Comparison of ENCODE assay signal across 43 cellular contexts in the genomic region with DNA sequence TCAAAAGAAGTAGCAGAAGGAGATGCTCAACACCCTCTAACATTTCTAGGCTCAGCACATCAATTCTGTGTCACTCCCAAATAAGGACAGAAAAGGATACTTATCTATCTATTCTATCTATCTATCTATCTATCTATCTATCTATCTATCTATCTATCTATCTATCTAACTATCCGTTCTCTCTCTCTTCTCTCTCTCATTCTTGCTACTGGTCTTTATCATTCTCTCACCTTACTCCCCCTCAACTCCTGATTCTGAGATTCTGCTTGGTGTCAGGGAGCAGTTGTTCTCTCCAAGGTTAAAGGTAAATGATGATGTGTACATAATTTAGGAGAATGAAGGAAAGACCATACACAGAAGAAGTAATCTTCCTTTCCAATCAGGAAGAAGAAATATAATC. TPM values are rescaled to one million over a fixed set of nuclear protein-coding genes. Genes with fewer than 3 reads are reported as not detected.
"Had no signal": no experiment of that assay in that cellular context is flagged by ENCODE, and none has a peak within 500 bp of the region (broad histone marks: within the 10 kb centered on the region; RNA-seq: fewer than 3 reads in every experiment).

A gene with protein sequence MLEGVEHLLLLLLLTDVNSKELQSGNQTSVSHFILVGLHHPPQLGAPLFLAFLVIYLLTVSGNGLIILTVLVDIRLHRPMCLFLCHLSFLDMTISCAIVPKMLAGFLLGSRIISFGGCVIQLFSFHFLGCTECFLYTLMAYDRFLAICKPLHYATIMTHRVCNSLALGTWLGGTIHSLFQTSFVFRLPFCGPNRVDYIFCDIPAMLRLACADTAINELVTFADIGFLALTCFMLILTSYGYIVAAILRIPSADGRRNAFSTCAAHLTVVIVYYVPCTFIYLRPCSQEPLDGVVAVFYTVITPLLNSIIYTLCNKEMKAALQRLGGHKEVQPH (minus strand): TSS at position 43 of the 400 bp plus-strand sequence. CDS start 0 bp downstream, at position 43.

- H3K27me3 Mint-ChIP-seq: activated naive CD4-positive, alpha-beta T cell treated with anti-CD3 and anti-CD28 coated beads, Interleukin-2, amount 10 ng/mL, durations not matched to agents 7 days and 5 days; activated naive CD4-positive, alpha-beta T cell treated with anti-CD3 and anti-CD28 coated beads, Interleukin-2, amount 50 U/mL, for 24 hours; activated naive CD8-positive, alpha-beta T cell; activated naive CD8-positive, alpha-beta T cell treated with anti-CD3 and anti-CD28 coated beads for 36 hours; activated naive CD8-positive, alpha-beta T cell treated with anti-CD3 and anti-CD28 coated beads, Interleukin-2, amount 10 ng/mL, durations not matched to agents 7 days and 5 days; activated T-helper 17 cell treated with anti-CD3 and anti-CD28 coated beads, Interleukin-2, amount 50 U/mL, for 72 hours; central memory CD8-positive, alpha-beta T cell had no signal

- H3K4me3 ChIP-seq: adrenal gland, ascending aorta, body of pancreas, breast epithelium, cardiac muscle cell had no signal

- H3K36me3 Mint-ChIP-seq: activated naive CD4-positive, alpha-beta T cell treated with anti-CD3 and anti-CD28 coated beads, Interleukin-2, amount 10 ng/mL, durations not matched to agents 7 days and 5 days; activated naive CD4-positive, alpha-beta T cell treated with anti-CD3 and anti-CD28 coated beads, Interleukin-2, amount 50 U/mL, for 24 hours; activated naive CD4-positive, alpha-beta T cell treated with anti-CD3 and anti-CD28 coated beads, Interleukin-2, amount 50 U/mL, for 72 hours; activated naive CD8-positive, alpha-beta T cell; activated naive CD8-positive, alpha-beta T cell treated with anti-CD3 and anti-CD28 coated beads for 36 hours; activated naive CD8-positive, alpha-beta T cell treated with anti-CD3 and anti-CD28 coated beads, Interleukin-2, amount 10 ng/mL, durations not matched to agents 7 days and 5 days; brain had no signal

- DNase-seq: activated effector memory CD4-positive, alpha-beta T cell treated with anti-CD3 and anti-CD28 coated beads, Interleukin-2, amount 50 U/mL, for 16 hours; activated effector memory CD4-positive, alpha-beta T cell treated with Interleukin-2 at 50 U/mL for 16 hours; activated gamma-delta T cell; activated gamma-delta T cell treated with Interleukin-2 at 50 U/mL for 16 hours; activated naive CD4-positive, alpha-beta T cell; activated naive CD4-positive, alpha-beta T cell treated with anti-CD3 and anti-CD28 coated beads for 36 hours; activated naive CD4-positive, alpha-beta T cell treated with anti-CD3 and anti-CD28 coated beads, Interleukin-2, amount 10 ng/mL, durations not matched to agents 7 days and 5 days; activated naive CD4-positive, alpha-beta T cell treated with anti-CD3 and anti-CD28 coated beads, Interleukin-2, amount 50 U/mL, for 16 hours; activated naive CD4-positive, alpha-beta T cell treated with Interleukin-2 at 50 U/mL for 16 hours; activated naive CD8-positive, alpha-beta T cell treated with anti-CD3 and anti-CD28 coated beads for 36 hours; activated naive CD8-positive, alpha-beta T cell treated with anti-CD3 and anti-CD28 coated beads, Interleukin-2, amount 10 ng/mL, durations not matched to agents 7 days and 5 days; activated naive CD8-positive, alpha-beta T cell treated with anti-CD3 and anti-CD28 coated beads, Interleukin-2, amount 50 U/mL, for 24 hours; activated T-cell treated with anti-CD3 and anti-CD28 coated beads for 4 hours; activated T-cell treated with anti-CD3 and anti-CD28 coated beads, Interleukin-2, amount 50 U/mL, for 1 hour; activated T-cell treated with anti-CD3 and anti-CD28 coated beads, Interleukin-2, amount 50 U/mL, for 24 hours; activated T-cell treated with anti-CD3 and anti-CD28 coated beads, Interleukin-2, amount 50 U/mL, for 4 hours; activated T-cell treated with anti-CD3 and anti-CD28 coated beads, Interleukin-2, amount 50 U/mL, for 48 hours; activated T-cell treated with anti-CD3 and anti-CD28 coated beads, Interleukin-2, amount 50 U/mL, for 72 hours; adrenal gland; amniotic stem cell; amygdala; anterior cingulate cortex; aorta; body of pancreas; brain microvascular endothelial cell; caudate nucleus; central memory CD4-positive, alpha-beta T cell; cerebellar nuclear complex had no signal

- H3K9me3 ChIP-seq: adrenal gland, ascending aorta, body of pancreas, breast epithelium had no signal

- H3K9me3 Mint-ChIP-seq: activated naive CD4-positive, alpha-beta T cell treated with anti-CD3 and anti-CD28 coated beads for 36 hours; activated naive CD4-positive, alpha-beta T cell treated with anti-CD3 and anti-CD28 coated beads, Interleukin-2, amount 10 ng/mL, durations not matched to agents 7 days and 5 days; activated naive CD4-positive, alpha-beta T cell treated with anti-CD3 and anti-CD28 coated beads, Interleukin-2, amount 50 U/mL, for 24 hours; activated naive CD4-positive, alpha-beta T cell treated with anti-CD3 and anti-CD28 coated beads, Interleukin-2, amount 50 U/mL, for 72 hours; activated naive CD8-positive, alpha-beta T cell treated with anti-CD3 and anti-CD28 coated beads for 36 hours; activated naive CD8-positive, alpha-beta T cell treated with anti-CD3 and anti-CD28 coated beads, Interleukin-2, amount 50 U/mL, for 24 hours; activated T-cell treated with anti-CD3 and anti-CD28 coated beads, Interleukin-2, amount 50 U/mL, for 24 hours; activated T-cell treated with anti-CD3 and anti-CD28 coated beads, Interleukin-2, amount 50 U/mL, for 4 hours; activated T-cell treated with anti-CD3 and anti-CD28 coated beads, Interleukin-2, amount 50 U/mL, for 72 hours; activated T-helper 1 cell treated with anti-CD3 and anti-CD28 coated beads, Interleukin-12 subunit alpha, Interleukin-12 subunit beta, Interleukin-2, Interleukin-4 antibody, amounts not matched to agents 30 ng/mL and 10 ng/mL and 1 ng/mL, durations not matched to agents 14 hours and 24 hours and 36 hours; activated T-helper 17 cell treated with anti-CD3 and anti-CD28 coated beads, Interleukin-2, amount 50 U/mL, for 72 hours; activated T-helper 2 cell treated with anti-CD3 and anti-CD28 coated beads, Interferon-gamma antibody, Interleukin-2, Interleukin-4, amounts not matched to agents 10 μg/mL and 5 μg/mL and 100 μg/mL, durations not matched to agents 14 hours and 24 hours and 36 hours; brain; central memory CD8-positive, alpha-beta T cell had no signal

- H3K27ac Mint-ChIP-seq: activated naive CD4-positive, alpha-beta T cell treated with anti-CD3 and anti-CD28 coated beads for 36 hours; activated naive CD4-positive, alpha-beta T cell treated with anti-CD3 and anti-CD28 coated beads, Interleukin-2, amount 10 ng/mL, durations not matched to agents 7 days and 5 days; activated naive CD4-positive, alpha-beta T cell treated with anti-CD3 and anti-CD28 coated beads, Interleukin-2, amount 50 U/mL, for 24 hours; activated naive CD4-positive, alpha-beta T cell treated with anti-CD3 and anti-CD28 coated beads, Interleukin-2, amount 50 U/mL, for 72 hours; activated naive CD8-positive, alpha-beta T cell; activated naive CD8-positive, alpha-beta T cell treated with anti-CD3 and anti-CD28 coated beads for 36 hours; activated naive CD8-positive, alpha-beta T cell treated with anti-CD3 and anti-CD28 coated beads, Interleukin-2, amount 10 ng/mL, durations not matched to agents 7 days and 5 days; activated naive CD8-positive, alpha-beta T cell treated with anti-CD3 and anti-CD28 coated beads, Interleukin-2, amount 50 U/mL, for 24 hours; activated T-cell treated with anti-CD3 and anti-CD28 coated beads, Interleukin-2, amount 50 U/mL, for 24 hours; activated T-cell treated with anti-CD3 and anti-CD28 coated beads, Interleukin-2, amount 50 U/mL, for 72 hours; activated T-helper 1 cell treated with anti-CD3 and anti-CD28 coated beads, Interleukin-12 subunit alpha, Interleukin-12 subunit beta, Interleukin-2, Interleukin-4 antibody, amounts not matched to agents 30 ng/mL and 10 ng/mL and 1 ng/mL, durations not matched to agents 14 hours and 24 hours and 36 hours; activated T-helper 17 cell treated with anti-CD3 and anti-CD28 coated beads, Interleukin-2, amount 50 U/mL, for 72 hours; activated T-helper 2 cell treated with anti-CD3 and anti-CD28 coated beads, Interferon-gamma antibody, Interleukin-2, Interleukin-4, amounts not matched to agents 10 μg/mL and 5 μg/mL and 100 μg/mL, durations not matched to agents 14 hours and 24 hours and 36 hours; brain had no signal

- H3K27ac ChIP-seq: adrenal gland, ascending aorta, body of pancreas, brain microvascular endothelial cell, breast epithelium, cardiac muscle cell had no signal

- H3K4me1 Mint-ChIP-seq: activated naive CD4-positive, alpha-beta T cell treated with anti-CD3 and anti-CD28 coated beads, Interleukin-2, amount 10 ng/mL, durations not matched to agents 7 days and 5 days; activated naive CD4-positive, alpha-beta T cell treated with anti-CD3 and anti-CD28 coated beads, Interleukin-2, amount 50 U/mL, for 24 hours; activated naive CD8-positive, alpha-beta T cell treated with anti-CD3 and anti-CD28 coated beads for 36 hours; activated naive CD8-positive, alpha-beta T cell treated with anti-CD3 and anti-CD28 coated beads, Interleukin-2, amount 10 ng/mL, durations not matched to agents 7 days and 5 days; activated naive CD8-positive, alpha-beta T cell treated with anti-CD3 and anti-CD28 coated beads, Interleukin-2, amount 50 U/mL, for 24 hours; activated T-helper 17 cell treated with anti-CD3 and anti-CD28 coated beads, Interleukin-2, amount 50 U/mL, for 72 hours; brain; central memory CD8-positive, alpha-beta T cell had no signal

- H3K4me3 Mint-ChIP-seq: activated naive CD4-positive, alpha-beta T cell treated with anti-CD3 and anti-CD28 coated beads for 36 hours; activated naive CD4-positive, alpha-beta T cell treated with anti-CD3 and anti-CD28 coated beads, Interleukin-2, amount 10 ng/mL, durations not matched to agents 7 days and 5 days; activated naive CD4-positive, alpha-beta T cell treated with anti-CD3 and anti-CD28 coated beads, Interleukin-2, amount 50 U/mL, for 24 hours; activated naive CD8-positive, alpha-beta T cell; activated naive CD8-positive, alpha-beta T cell treated with anti-CD3 and anti-CD28 coated beads for 36 hours; activated naive CD8-positive, alpha-beta T cell treated with anti-CD3 and anti-CD28 coated beads, Interleukin-2, amount 10 ng/mL, durations not matched to agents 7 days and 5 days; activated naive CD8-positive, alpha-beta T cell treated with anti-CD3 and anti-CD28 coated beads, Interleukin-2, amount 50 U/mL, for 24 hours; activated T-cell treated with anti-CD3 and anti-CD28 coated beads, Interleukin-2, amount 50 U/mL, for 24 hours; activated T-cell treated with anti-CD3 and anti-CD28 coated beads, Interleukin-2, amount 50 U/mL, for 4 hours; activated T-cell treated with anti-CD3 and anti-CD28 coated beads, Interleukin-2, amount 50 U/mL, for 72 hours; activated T-helper 1 cell treated with anti-CD3 and anti-CD28 coated beads, Interleukin-12 subunit alpha, Interleukin-12 subunit beta, Interleukin-2, Interleukin-4 antibody, amounts not matched to agents 30 ng/mL and 10 ng/mL and 1 ng/mL, durations not matched to agents 14 hours and 24 hours and 36 hours; activated T-helper 17 cell treated with anti-CD3 and anti-CD28 coated beads, Interleukin-2, amount 50 U/mL, for 72 hours; brain; central memory CD8-positive, alpha-beta T cell had no signal

- ATAC-seq: activated naive CD4-positive, alpha-beta T cell treated with anti-CD3 and anti-CD28 coated beads, Interleukin-2, amount 50 U/mL, for 72 hours; activated naive CD8-positive, alpha-beta T cell treated with anti-CD3 and anti-CD28 coated beads, Interleukin-2, amount 50 U/mL, for 24 hours; activated T-cell treated with anti-CD3 and anti-CD28 coated beads, Interleukin-2, amount 50 U/mL, for 4 hours; activated T-cell treated with anti-CD3 and anti-CD28 coated beads, Interleukin-2, amount 50 U/mL, for 72 hours; activated T-helper 17 cell treated with anti-CD3 and anti-CD28 coated beads, Interleukin-2, amount 50 U/mL, for 72 hours; body of pancreas had no signal

- H3K36me3 ChIP-seq: adrenal gland, ascending aorta, brain microvascular endothelial cell, breast epithelium, cardiac muscle cell had no signal

- H3K27me3 ChIP-seq: adrenal gland, ascending aorta, body of pancreas, brain microvascular endothelial cell, breast epithelium, cardiac muscle cell had no signal

- FAIRE-seq: astrocyte, bronchial epithelial cell had no signal

- H3K4me1 ChIP-seq: adrenal gland, ascending aorta, body of pancreas, breast epithelium had no signal

RNA-seq across cellular contexts. Expression of the gene that starts here (rescaled TPM):
- total RNA-seq: activated naive CD4-positive, alpha-beta T cell treated with anti-CD3 and anti-CD28 coated beads for 36 hours; activated naive CD4-positive, alpha-beta T cell treated with anti-CD3 and anti-CD28 coated beads, Interleukin-2, amount 50 U/mL, for 72 hours; activated naive CD8-positive, alpha-beta T cell treated with anti-CD3 and anti-CD28 coated beads for 36 hours; activated naive CD8-positive, alpha-beta T cell treated with anti-CD3 and anti-CD28 coated beads, Interleukin-2, amount 10 ng/mL, durations not matched to agents 7 days and 5 days; activated T-cell treated with anti-CD3 and anti-CD28 coated beads, Interleukin-2, amount 50 U/mL, for 4 hours; activated T-cell treated with anti-CD3 and anti-CD28 coated beads, Interleukin-2, amount 50 U/mL, for 72 hours; activated T-helper 1 cell treated with anti-CD3 and anti-CD28 coated beads, Interleukin-12 subunit alpha, Interleukin-12 subunit beta, Interleukin-2, Interleukin-4 antibody, amounts not matched to agents 30 ng/mL and 10 ng/mL and 1 ng/mL, durations not matched to agents 14 hours and 24 hours and 36 hours; activated T-helper 17 cell treated with anti-CD3 and anti-CD28 coated beads, Interleukin-2, amount 50 U/mL, for 72 hours; activated T-helper 2 cell treated with anti-CD3 and anti-CD28 coated beads, Interferon-gamma antibody, Interleukin-2, Interleukin-4, amounts not matched to agents 10 μg/mL and 5 μg/mL and 100 μg/mL, durations not matched to agents 14 hours and 24 hours and 36 hours; adrenal gland; aorta; ascending aorta; astrocyte; body of pancreas; breast epithelium; bronchial epithelial cell; cardiac muscle cell; cardiac septum had no signal
- polyA plus RNA-seq: adipose tissue, adrenal gland, aorta, cardiac muscle cell had no signal
